ENCODE assay signal across 12 cellular contexts in genomic region chr7:50664937-50665336, GRCh38.
DNase-seq lines count a peak whose midpoint lies in the region; ATAC-seq, FAIRE-seq and TF ChIP-seq lines count a peak whose summit lies in the region.
"Had no signal": no experiment of that assay in that cellular context is flagged by ENCODE, and none has a peak within 500 bp of the region (broad histone marks: within the 10 kb centered on the region; RNA-seq: fewer than 3 reads in every experiment).

No MANE protein-coding gene starts in this region.

- no peak for TF ChIP-seq EP300 in HepG2 (IDR thresholded peaks at IDR 0.05; ENCODE audit: low read depth in 2 of 2, low read length in 2 of 2)
- TF ChIP-seq EP300 in HepG2 (CRISPR knock-in tag; IDR thresholded peaks at IDR 0.05; ENCODE audit: borderline replicate concordance) = no peak

- WGBS in liver = 41% methylated on average over 4 of the region's 4 CpGs
- 67% methylated on average over 4 of the region's 4 CpGs for WGBS in HepG2 (ENCODE audit: low lambda C conversion rate)

- no peaks in the 10 kb centered on the region for H3K27me3 Mint-ChIP-seq in activated CD8-positive, alpha-beta T cell treated with anti-CD3 and anti-CD28 coated beads for 36 hours

- in situ Hi-C loops in HepG2 (cut with HindIII; ENCODE audit: extremely low pct_ligation_motif_present, low pct_unique_long_range_greater_than_20kb) = loop anchor here (10.0 kb wide), 1 partner anchor 460 kb away; no protein-coding TSS in a partner anchor

- intact Hi-C loops in HepG2 (cut with micrococcal nuclease; ENCODE audit: unreplicated experiment) = no loop called here
- intact Hi-C loops in activated CD8-positive, alpha-beta T cell treated with anti-CD3 and anti-CD28 coated beads for 36 hours (cut with micrococcal nuclease) = no loop called here
- intact Hi-C loops in left colon (cut with DNase I, micrococcal nuclease) = no loop called here

- BruUV-seq in HepG2 (replicated peaks; lab: Mats Ljungman, UMichigan) = no TSS peak

- DNase-seq in HepG2 (ENCODE audit: low spot score) = no peak
- DNase-seq in activated CD8-positive, alpha-beta T cell treated with anti-CD3 and anti-CD28 coated beads for 36 hours = no peak
- DNase-seq in anterior cingulate cortex (lab: John Stamatoyannopoulos, UW) = no peak
- DNase-seq in left colon = no peak
- DNase-seq in stimulated activated CD4-positive, alpha-beta T cell treated with anti-CD3 and anti-CD28 coated beads, Interleukin-2, amount 100 ng/mL, for 24 hours = no peak
- DNase-seq: NCI-H2081, SJCRH30 had no signal

- H3K4me1 Mint-ChIP-seq in activated CD8-positive, alpha-beta T cell treated with anti-CD3 and anti-CD28 coated beads for 36 hours (ENCODE audit: low read depth) = peaks cover 50% of the 10 kb centered on the region

- H3K4me3 ChIP-seq in liver (ENCODE audit: low read depth in 1 of 3, low read length in 3 of 3) (no peak overlapping the region), HepG2 (replicated peaks in 1 of 3; ENCODE audit: insufficient read depth in 1 of 3, low read depth in 2 of 3, low read length in 3 of 3) (no peak overlapping the region)
- H3K4me3 ChIP-seq: SJCRH30 had no signal

- CTCF ChIA-PET in HepG2 (lab: Yijun Ruan, JAX; ENCODE audit: low intra/inter-chr PET ratio, low total read pairs) = no interaction called here
- CTCF ChIA-PET in activated CD8-positive, alpha-beta T cell treated with anti-CD3 and anti-CD28 coated beads for 36 hours (lab: Charles Lee) = interaction anchor here (1.0 kb wide), 2 partner anchors 11 to 14 kb away, joined by 3 read pairs; no protein-coding TSS in a partner anchor

- H4K20me1 ChIP-seq in HepG2 (ENCODE audit: insufficient read depth, low read length) = no peaks in the 10 kb centered on the region

- no peak overlapping the region for H3K9ac ChIP-seq in liver (ENCODE audit: low read depth in 1 of 2, low read length in 2 of 2)
- H3K9ac ChIP-seq in HepG2 (ENCODE audit: insufficient read depth, low read depth, low read length) = no peak overlapping the region

- H3K36me3 ChIP-seq in liver (ENCODE audit: control insufficient read depth in 4 of 4, insufficient read depth in 3 of 4, low read depth in 1 of 4, low read length in 3 of 4) (peaks cover 0 to 18% (median 5%) of the 10 kb centered on the region in 4 donors), HepG2 (replicated peaks in 1 of 2; ENCODE audit: control insufficient read depth in 1 of 2, insufficient read depth in 2 of 2, low read length in 2 of 2) (peaks cover 0 to 3% of the 10 kb centered on the region in 2 experiments; a peak in 1 of 5 replicates)
- H3K36me3 ChIP-seq: SJCRH30 had no signal

- TF ChIP-seq RAD21 in liver (IDR thresholded peaks at IDR 0.05) = no peak
- TF ChIP-seq RAD21 in HepG2 (CRISPR knock-in tag; IDR thresholded peaks at IDR 0.05) = no peak

- TF ChIP-seq CTCF in liver (IDR thresholded peaks at IDR 0.05; ENCODE audit: low read depth, low read length, missing input control) (no peak), HepG2 (CRISPR knock-in tag; IDR thresholded peaks at IDR 0.05) (no peak)
- no peak for TF ChIP-seq CTCF in activated CD8-positive, alpha-beta T cell treated with anti-CD3 and anti-CD28 coated beads for 36 hours (IDR thresholded peaks at IDR 0.05)

- no peak overlapping the region for H3K4me2 ChIP-seq in HepG2 (ENCODE audit: low read depth, low read length)

- TF ChIP-seq POLR2A in HepG2 (IDR thresholded peaks at IDR 0.05; ENCODE audit: insufficient read depth in 1 of 2, low read depth in 2 of 2, low read length in 2 of 2) = no peak

- H3K27ac Mint-ChIP-seq in activated CD8-positive, alpha-beta T cell treated with anti-CD3 and anti-CD28 coated beads for 36 hours = peak overlapping the region; percentile 53
- H3K27ac Mint-ChIP-seq: dendritic cell treated with granulocyte-macrophage colony-stimulating factor and Interleukin-4, amounts not matched to agents 40 ng/mL and 50 ng/mL, for 4 days had no signal

- no peak overlapping the region for H2AFZ ChIP-seq in HepG2 (ENCODE audit: low read length)

- H3K27ac ChIP-seq in liver (ENCODE audit: low read depth in 1 of 2, low read length in 2 of 2) (peak overlapping the region; percentile 53 to 65), HepG2 (ENCODE audit: extremely low read length, insufficient read depth, low read length) (no peak overlapping the region)
- H3K27ac ChIP-seq: neutrophil, SJCRH30 had no signal

- H3K79me2 ChIP-seq in HepG2 (ENCODE audit: insufficient read depth, low read length) = no peaks in the 10 kb centered on the region

- H3K9me3 Mint-ChIP-seq in activated CD8-positive, alpha-beta T cell treated with anti-CD3 and anti-CD28 coated beads for 36 hours = no peaks in the 10 kb centered on the region
- H3K9me3 Mint-ChIP-seq: dendritic cell treated with granulocyte-macrophage colony-stimulating factor and Interleukin-4, amounts not matched to agents 40 ng/mL and 50 ng/mL, for 4 days had no signal

- no peaks in the 10 kb centered on the region for H3K9me3 ChIP-seq in liver (ENCODE audit: control insufficient read depth in 4 of 4, low read length in 3 of 4)
- H3K9me3 ChIP-seq in HepG2 (ENCODE audit: low read length) = no peaks in the 10 kb centered on the region
- H3K9me3 ChIP-seq: neutrophil, SJCRH30 had no signal

- ATAC-seq in HepG2 = no peak
- peak; percentile 31 for ATAC-seq in HG02870 (IDR thresholded peaks at IDR 0.05; ENCODE audit: unreplicated experiment)
- peak; percentile 16 for ATAC-seq in activated CD8-positive, alpha-beta T cell treated with anti-CD3 and anti-CD28 coated beads for 36 hours
- no peak for ATAC-seq in GM21619 (IDR thresholded peaks at IDR 0.05; ENCODE audit: unreplicated experiment)
- ATAC-seq in left colon = no peak

- H3K27me3 ChIP-seq in liver (ENCODE audit: control insufficient read depth in 4 of 4, insufficient read depth in 4 of 4, low read length in 3 of 4) (no peaks in the 10 kb centered on the region), HepG2 (ENCODE audit: control insufficient read depth in 1 of 2, insufficient read depth in 2 of 2, low read length in 2 of 2) (no peaks in the 10 kb centered on the region)
- H3K27me3 ChIP-seq: neutrophil had no signal

- H3K4me3 Mint-ChIP-seq in activated CD8-positive, alpha-beta T cell treated with anti-CD3 and anti-CD28 coated beads for 36 hours = no peak overlapping the region
- H3K4me3 Mint-ChIP-seq: dendritic cell treated with granulocyte-macrophage colony-stimulating factor and Interleukin-4, amounts not matched to agents 40 ng/mL and 50 ng/mL, for 4 days had no signal

- no peak for FAIRE-seq in HepG2 (lab: Jason Lieb, UNC)

- peaks cover 2% of the 10 kb centered on the region for H3K36me3 Mint-ChIP-seq in activated CD8-positive, alpha-beta T cell treated with anti-CD3 and anti-CD28 coated beads for 36 hours (ENCODE audit: low read depth)

- peaks cover 21 to 59% (median 32%) of the 10 kb centered on the region in 4 donors for H3K4me1 ChIP-seq in liver (ENCODE audit: control insufficient read depth in 4 of 4, insufficient read depth in 4 of 4, low read length in 3 of 4)
- no peaks in the 10 kb centered on the region for H3K4me1 ChIP-seq in HepG2 (ENCODE audit: insufficient read depth, low read length)
- H3K4me1 ChIP-seq: SJCRH30 had no signal

- POLR2A ChIA-PET in HepG2 (lab: Yijun Ruan, JAX) = no interaction called here
- POLR2A ChIA-PET in activated CD8-positive, alpha-beta T cell treated with anti-CD3 and anti-CD28 coated beads for 36 hours (lab: Charles Lee) = no interaction called here

TF ChIP-seq in liver, 16 proteins besides CTCF, POLR2A, EP300 and RAD21:
- TF ChIP-seq ZBTB33 (IDR thresholded peaks at IDR 0.05) (no peak), RXRA (IDR thresholded peaks at IDR 0.05) (peak; percentile 18 to 46)

TF ChIP-seq in HepG2, 621 proteins besides CTCF, POLR2A, EP300 and RAD21:
- TF ChIP-seq ZNF230 (CRISPR knock-in tag; IDR thresholded peaks at IDR 0.05) (no peak), THYN1 (CRISPR knock-in tag; IDR thresholded peaks at IDR 0.05; ENCODE audit: borderline replicate concordance, low read depth) (no peak), MAZ (IDR thresholded peaks at IDR 0.05; ENCODE audit: borderline replicate concordance, low read depth, low read length) (no peak), MAZ (CRISPR knock-in tag; IDR thresholded peaks at IDR 0.05; ENCODE audit: low read depth) (no peak), ZSCAN22 (CRISPR knock-in tag; IDR thresholded peaks at IDR 0.05) (no peak)

Comparison
In these comparisons a context has a peak if more than half of its experiments do, and no peak if none do; other contexts are left out.
1. ATAC-seq: peak in HG02870 (single experiment) and activated CD8-positive, alpha-beta T cell treated with anti-CD3 and anti-CD28 coated beads for 36 hours (single experiment); none in HepG2 (single experiment), GM21619 (single experiment) and left colon (single experiment).